Comparison of ENCODE assay signal across 10 cellular contexts in genomic region chr20:841568-842546, GRCh38. TPM values are rescaled to one million over a fixed set of nuclear protein-coding genes. Genes with fewer than 3 reads are reported as not detected.
A peak's percentile ranks its signal among the peaks of the same experiment; 100 is the strongest.
DNase-seq lines count a peak whose midpoint lies in the region; FAIRE-seq and TF ChIP-seq lines count a peak whose summit lies in the region.
"Had no signal": no experiment of that assay in that cellular context is flagged by ENCODE, and none has a peak within 500 bp of the region (broad histone marks: within the 10 kb centered on the region; RNA-seq: fewer than 3 reads in every experiment).

No MANE protein-coding gene starts in this region.

- TF ChIP-seq CTCF in Caco-2 (IDR thresholded peaks at IDR 0.05; ENCODE audit: insufficient read depth in 1 of 2, low read depth in 1 of 2, low read length in 1 of 2, severe bottlenecking in 1 of 2, unreplicated experiment in 1 of 2) (no peak), epithelial cell of esophagus (IDR thresholded peaks at IDR 0.05; ENCODE audit: insufficient read depth, low read depth, low read length, missing control alignments) (no peak), neural crest cell (conservative IDR thresholded peaks at IDR 0.05) (no peak)

- H3K4me3 ChIP-seq in Caco-2 (ENCODE audit: low read depth, low read length) = peak overlapping the region; percentile 83
- H3K4me3 ChIP-seq in epithelial cell of esophagus (ENCODE audit: low read length) = peak overlapping the region; percentile 84
- H3K4me3 ChIP-seq: SJSA1 had no signal

- H3K27ac Mint-ChIP-seq in Caco-2 (ENCODE audit: unreplicated experiment) (no peak overlapping the region), neural crest cell (ENCODE audit: unreplicated experiment) (no peak overlapping the region)

- CTCF ChIA-PET in Caco-2 (lab: Charles Lee) = interaction anchor here (0.6 kb wide), 1 partner anchor 267 kb away, joined by 4 read pairs; no protein-coding TSS in a partner anchor

- no peak for FAIRE-seq in GM19239 (lab: Jason Lieb, UNC)
- FAIRE-seq: islet of Langerhans had no signal

- H3K36me3 Mint-ChIP-seq in Caco-2 (ENCODE audit: insufficient read depth, unreplicated experiment) (peaks cover 17% of the 10 kb centered on the region), neural crest cell (ENCODE audit: low read depth) (peaks cover 5% of the 10 kb centered on the region)

- H3K4me3 Mint-ChIP-seq in Caco-2 (ENCODE audit: unreplicated experiment) = peak overlapping the region; percentile 76
- H3K4me3 Mint-ChIP-seq in neural crest cell = peak overlapping the region; percentile 49

- H3K27me3 ChIP-seq in Caco-2 (replicated peaks; ENCODE audit: control insufficient read depth, insufficient read depth, low read length) = no peaks in the 10 kb centered on the region
- H3K27me3 ChIP-seq: SJSA1 had no signal

- H3K27me3 Mint-ChIP-seq in Caco-2 (ENCODE audit: insufficient read depth, unreplicated experiment) (no peaks in the 10 kb centered on the region), neural crest cell (ENCODE audit: low read depth) (peaks cover 60% of the 10 kb centered on the region)

- intact Hi-C loops in Caco-2 (cut with micrococcal nuclease; ENCODE audit: unreplicated experiment) = loop anchor here (1.0 kb wide), 1 partner anchor 9 kb away; the partner anchor contains the start of gene FAM110A

- no peaks in the 10 kb centered on the region for H3K9me3 Mint-ChIP-seq in Caco-2 (ENCODE audit: unreplicated experiment)
- H3K9me3 Mint-ChIP-seq in neural crest cell = no peaks in the 10 kb centered on the region

- peaks cover 14% of the 10 kb centered on the region for H3K4me1 Mint-ChIP-seq in Caco-2 (ENCODE audit: low read depth, unreplicated experiment)
- H3K4me1 Mint-ChIP-seq in neural crest cell = peaks cover 20% of the 10 kb centered on the region

- DNase-seq in Caco-2 (peak; percentile 83 to 84), NCI-H510A treated with DMSO at 0.1 percent for 48 hours (lab: John Stamatoyannopoulos, UW) (peak; percentile 60), epithelial cell of esophagus (ENCODE audit: low read depth) (peak; percentile 71), neural crest cell (ENCODE audit: low read depth, low spot score) (no peak), C1 segment of cervical spinal cord (lab: John Stamatoyannopoulos, UW) (no peak), GM19239 (ENCODE audit: insufficient read length, low spot score) (no peak), germinal center (ENCODE audit: low spot score) (no peak), dermis blood vessel endothelial cell (no peak)

- peaks cover 19% of the 10 kb centered on the region for H3K4me1 ChIP-seq in Caco-2

- no TSS peak for BruUV-seq in Caco-2 (replicated peaks; lab: Mats Ljungman, UMichigan)

- no peaks in the 10 kb centered on the region; the same call in 1 of the 2 replicates for H3K36me3 ChIP-seq in Caco-2 (ENCODE audit: control insufficient read depth, insufficient read depth, low read length)

- POLR2A ChIA-PET in Caco-2 (lab: Charles Lee) = no interaction called here

- H3K9me3 ChIP-seq in Caco-2 = no peaks in the 10 kb centered on the region
- H3K9me3 ChIP-seq: SJSA1 had no signal

RNA-seq across cellular contexts. Expression of gene FAM110A, which starts 8.3 kb away (rescaled TPM):
- total RNA-seq in Caco-2 (2022) = 13.8 and 18.4 TPM in 2 replicates
- total RNA-seq in neural crest cell = 16.8 and 17.4 TPM in 2 replicates
- total RNA-seq in dermis blood vessel endothelial cell = 2.7 and 2.9 TPM in 2 replicates

Comparison
In these comparisons a context has a peak if more than half of its experiments do, and no peak if none do; other contexts are left out.
1. DNase-seq: peak in Caco-2 (2 of 2), NCI-H510A treated with DMSO at 0.1 percent for 48 hours (single experiment) and epithelial cell of esophagus (single experiment); none in neural crest cell (single experiment), C1 segment of cervical spinal cord (0 of 14), GM19239 (single experiment), germinal center (single experiment) and dermis blood vessel endothelial cell (single experiment).